In the genomic region with DNA sequence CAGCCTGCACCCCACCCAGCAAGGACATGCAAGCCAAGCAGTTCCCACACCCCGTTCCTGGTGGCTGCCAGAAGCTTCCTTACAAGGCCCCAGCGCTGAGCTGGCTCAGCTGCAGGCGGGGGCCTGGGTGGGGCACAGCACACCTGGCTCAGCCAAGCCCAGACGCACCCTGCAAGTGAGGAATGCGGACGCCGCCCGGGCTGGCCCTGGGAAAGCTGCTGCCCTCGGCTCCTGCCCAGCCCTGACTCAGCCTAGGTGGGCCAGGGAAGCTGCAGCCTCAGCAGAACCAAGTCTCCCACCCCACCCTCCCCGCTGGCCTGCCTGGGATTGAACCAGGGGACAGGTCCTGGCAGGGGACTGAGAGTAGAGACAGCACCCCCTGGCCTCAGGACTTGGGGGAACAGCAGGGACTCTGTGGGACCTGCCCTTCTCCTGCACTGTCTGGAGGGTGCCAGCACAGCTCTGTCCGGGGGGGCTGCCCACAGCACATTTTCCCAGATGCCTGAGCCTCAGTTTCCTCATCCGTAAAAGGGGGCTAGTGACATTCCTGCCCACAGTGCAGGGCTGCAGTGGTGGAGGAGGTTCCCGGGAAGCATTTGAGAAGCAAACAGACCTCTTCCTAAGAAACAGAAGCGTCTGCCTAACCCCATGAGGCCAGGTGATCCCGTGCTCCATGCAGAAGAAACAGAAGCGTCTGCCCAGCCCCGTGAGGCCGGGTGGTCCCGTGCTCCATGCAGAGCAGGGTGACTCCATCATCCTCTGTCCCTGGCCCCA, we compare ENCODE assay signal across 13 cellular contexts. TPM values are rescaled to one million over a fixed set of nuclear protein-coding genes. Genes with fewer than 3 reads are reported as not detected.
DNase-seq lines count a peak whose midpoint lies in the region; ATAC-seq and TF ChIP-seq lines count a peak whose summit lies in the region.
"Had no signal": no experiment of that assay in that cellular context is flagged by ENCODE, and none has a peak within 500 bp of the region (broad histone marks: within the 10 kb centered on the region; RNA-seq: fewer than 3 reads in every experiment).

No MANE protein-coding gene starts in this region.

- TF ChIP-seq CTCF in mammary epithelial cell (conservative IDR thresholded peaks at IDR 0.05 in 1 of 2, IDR thresholded peaks at IDR 0.05 in 1 of 2; ENCODE audit: extremely low read depth in 1 of 2, insufficient read depth in 1 of 2, low read depth in 1 of 2, low read length in 2 of 2), result peak in 1 of 2 donors; percentile 36
- no peak for TF ChIP-seq CTCF in type B pancreatic cell (conservative IDR thresholded peaks at IDR 0.05)

- peak overlapping the region; percentile 60 for H3K4me2 ChIP-seq in mammary epithelial cell (ENCODE audit: insufficient read depth, low read depth, low read length)

- no peak overlapping the region for H3K4me3 ChIP-seq in mammary epithelial cell (replicated peaks in 1 of 3; ENCODE audit: insufficient read depth in 1 of 3, low read depth in 2 of 3, low read length in 3 of 3)
- H3K4me3 ChIP-seq: SJSA1 had no signal

- DNase-seq in NCI-H1105 treated with DMSO at 0.1 percent for 48 hours (lab: John Stamatoyannopoulos, UW), result peak; percentile 37
- peak; percentile 100 for DNase-seq in mammary epithelial cell
- DNase-seq in mucosa of gallbladder (ENCODE audit: low spot score), result peak; percentile 90
- DNase-seq in type B pancreatic cell (ENCODE audit: extremely low spot score, unreplicated experiment), result peak; percentile 83
- DNase-seq in stimulated activated naive B cell treated with anti-CD40 and anti-IgM and Interleukin-4, amounts not matched to agents 10 μg/mL and 1 μg/mL and 100 μg/mL, for 72 hours, result no peak
- no peak for DNase-seq in activated T-cell treated with anti-CD3 and anti-CD28 coated beads, Interleukin-2, amount 50 U/mL, for 72 hours
- DNase-seq in GM19238 (ENCODE audit: insufficient read length, low spot score), result no peak
- DNase-seq: activated CD4-positive, CD25-positive, alpha-beta regulatory T cell; HFFc6; stimulated activated CD4-positive, alpha-beta T cell treated with anti-CD3 and anti-CD28 coated beads, Interleukin-1b, Interleukin-23, amount 100 ng/mL, for 48 hours had no signal

- H3K9me3 Mint-ChIP-seq in type B pancreatic cell, result no peaks in the 10 kb centered on the region
- H3K9me3 Mint-ChIP-seq in stimulated activated naive B cell treated with anti-CD40 and anti-IgM and Interleukin-4, amounts not matched to agents 10 μg/mL and 1 μg/mL and 100 μg/mL, for 72 hours, result no peaks in the 10 kb centered on the region
- no peaks in the 10 kb centered on the region for H3K9me3 Mint-ChIP-seq in activated T-cell treated with anti-CD3 and anti-CD28 coated beads, Interleukin-2, amount 50 U/mL, for 72 hours
- H3K9me3 Mint-ChIP-seq: HFFc6; stimulated activated effector memory CD8-positive, alpha-beta T cell treated with anti-CD3 and anti-CD28 coated beads, Interleukin-12 subunit alpha, Interleukin-12 subunit beta, amount 100 ng/mL, for 72 hours had no signal

- no peaks in the 10 kb centered on the region for H3K27me3 Mint-ChIP-seq in type B pancreatic cell
- H3K27me3 Mint-ChIP-seq in stimulated activated naive B cell treated with anti-CD40 and anti-IgM and Interleukin-4, amounts not matched to agents 10 μg/mL and 1 μg/mL and 100 μg/mL, for 72 hours, result peaks cover 10 to 12% of the 10 kb centered on the region in 2 donors
- H3K27me3 Mint-ChIP-seq in activated T-cell treated with anti-CD3 and anti-CD28 coated beads, Interleukin-2, amount 50 U/mL, for 72 hours (ENCODE audit: low read depth), result no peaks in the 10 kb centered on the region

- in situ Hi-C loops in mammary epithelial cell (cut with MboI; ENCODE audit: low sequenced_read_pairs in 2 of 2), result loop anchor here in 1 of 2 donors (25.0 kb wide), 1 partner anchor 1042 kb away; no protein-coding TSS in a partner anchor

- H3K27ac Mint-ChIP-seq in type B pancreatic cell, result peak overlapping the region; percentile 98
- no peak overlapping the region for H3K27ac Mint-ChIP-seq in stimulated activated naive B cell treated with anti-CD40 and anti-IgM and Interleukin-4, amounts not matched to agents 10 μg/mL and 1 μg/mL and 100 μg/mL, for 72 hours
- no peak overlapping the region for H3K27ac Mint-ChIP-seq in activated T-cell treated with anti-CD3 and anti-CD28 coated beads, Interleukin-2, amount 50 U/mL, for 72 hours
- H3K27ac Mint-ChIP-seq: stimulated activated effector memory CD8-positive, alpha-beta T cell treated with anti-CD3 and anti-CD28 coated beads, Interleukin-12 subunit alpha, Interleukin-12 subunit beta, amount 100 ng/mL, for 72 hours had no signal

- H3K36me3 Mint-ChIP-seq in type B pancreatic cell, result no peaks in the 10 kb centered on the region
- H3K36me3 Mint-ChIP-seq in stimulated activated naive B cell treated with anti-CD40 and anti-IgM and Interleukin-4, amounts not matched to agents 10 μg/mL and 1 μg/mL and 100 μg/mL, for 72 hours, result no peaks in the 10 kb centered on the region
- no peaks in the 10 kb centered on the region for H3K36me3 Mint-ChIP-seq in activated T-cell treated with anti-CD3 and anti-CD28 coated beads, Interleukin-2, amount 50 U/mL, for 72 hours (ENCODE audit: insufficient read depth in 2 of 2)
- H3K36me3 Mint-ChIP-seq: stimulated activated effector memory CD8-positive, alpha-beta T cell treated with anti-CD3 and anti-CD28 coated beads, Interleukin-12 subunit alpha, Interleukin-12 subunit beta, amount 100 ng/mL, for 72 hours had no signal

- no peak for ATAC-seq in stimulated activated naive B cell treated with anti-CD40 and anti-IgM and Interleukin-4, amounts not matched to agents 10 μg/mL and 1 μg/mL and 100 μg/mL, for 72 hours (replicated peaks)
- ATAC-seq in activated T-cell treated with anti-CD3 and anti-CD28 coated beads, Interleukin-2, amount 50 U/mL, for 72 hours (replicated peaks in 1 of 2), result no peak
- ATAC-seq: stimulated activated effector memory CD8-positive, alpha-beta T cell treated with anti-CD3 and anti-CD28 coated beads, Interleukin-12 subunit alpha, Interleukin-12 subunit beta, amount 100 ng/mL, for 72 hours had no signal

- peak overlapping the region; percentile 96 for H3K9ac ChIP-seq in mammary epithelial cell (ENCODE audit: insufficient read depth, low read length)

- no peaks in the 10 kb centered on the region for H3K27me3 ChIP-seq in mammary epithelial cell (ENCODE audit: insufficient read depth, low read length)
- H3K27me3 ChIP-seq: SJSA1 had no signal

- peaks cover 96% of the 10 kb centered on the region for H3K4me1 ChIP-seq in mammary epithelial cell (ENCODE audit: insufficient read depth, low read length)
- H3K4me1 ChIP-seq: SJSA1 had no signal

- no peaks in the 10 kb centered on the region for H3K9me3 ChIP-seq in mammary epithelial cell (replicated peaks; ENCODE audit: insufficient read depth, low read length)
- H3K9me3 ChIP-seq: SJSA1 had no signal

- H3K79me2 ChIP-seq in mammary epithelial cell (ENCODE audit: insufficient read depth, low read length), result peaks cover 3% of the 10 kb centered on the region

- no peaks in the 10 kb centered on the region for H4K20me1 ChIP-seq in mammary epithelial cell (ENCODE audit: insufficient read depth, low read length)

- H3K4me3 Mint-ChIP-seq in type B pancreatic cell, result peak overlapping the region; percentile 21
- H3K4me3 Mint-ChIP-seq in stimulated activated naive B cell treated with anti-CD40 and anti-IgM and Interleukin-4, amounts not matched to agents 10 μg/mL and 1 μg/mL and 100 μg/mL, for 72 hours, result no peak overlapping the region
- H3K4me3 Mint-ChIP-seq in activated T-cell treated with anti-CD3 and anti-CD28 coated beads, Interleukin-2, amount 50 U/mL, for 72 hours, result no peak overlapping the region
- H3K4me3 Mint-ChIP-seq: HFFc6; stimulated activated effector memory CD8-positive, alpha-beta T cell treated with anti-CD3 and anti-CD28 coated beads, Interleukin-12 subunit alpha, Interleukin-12 subunit beta, amount 100 ng/mL, for 72 hours had no signal

- TSS peak; percentile 27 for BruUV-seq in mammary epithelial cell (replicated peaks; lab: Mats Ljungman, UMichigan)

- H3K27ac ChIP-seq in mammary epithelial cell (ENCODE audit: insufficient read depth, low read depth, low read length), result peak overlapping the region; percentile 100
- H3K27ac ChIP-seq: SJSA1 had no signal

- no peak overlapping the region for H2AFZ ChIP-seq in mammary epithelial cell (ENCODE audit: low read depth, low read length)

- no peaks in the 10 kb centered on the region for H3K36me3 ChIP-seq in mammary epithelial cell (ENCODE audit: insufficient read depth, low read length)
- H3K36me3 ChIP-seq: SJSA1 had no signal

- CTCF ChIA-PET in mammary epithelial cell (lab: Charles Lee; ENCODE audit: low non-redundant PET), result interaction anchor here (0.6 to 1.8 kb wide), 4 partner anchors 9 to 835 kb away, joined by 3 to 12 read pairs (median 4); no protein-coding TSS in a partner anchor

- intact Hi-C loops in mammary epithelial cell (cut with micrococcal nuclease), result loop anchor here (1.0 to 10.0 kb wide), 2 partner anchors 30 to 590 kb away; a partner anchor contains a TSS

- peaks cover 9% of the 10 kb centered on the region for H3K4me1 Mint-ChIP-seq in type B pancreatic cell (ENCODE audit: unreplicated experiment)
- H3K4me1 Mint-ChIP-seq in stimulated activated naive B cell treated with anti-CD40 and anti-IgM and Interleukin-4, amounts not matched to agents 10 μg/mL and 1 μg/mL and 100 μg/mL, for 72 hours, result peaks cover 6% of the 10 kb centered on the region in 2 donors
- H3K4me1 Mint-ChIP-seq in activated T-cell treated with anti-CD3 and anti-CD28 coated beads, Interleukin-2, amount 50 U/mL, for 72 hours (ENCODE audit: low read depth), result no peaks in the 10 kb centered on the region
- H3K4me1 Mint-ChIP-seq: stimulated activated effector memory CD8-positive, alpha-beta T cell treated with anti-CD3 and anti-CD28 coated beads, Interleukin-12 subunit alpha, Interleukin-12 subunit beta, amount 100 ng/mL, for 72 hours had no signal

- dilution Hi-C loops in mammary epithelial cell (cut with HindIII; ENCODE audit: low sequenced_read_pairs), result loop anchor here (5.0 kb wide), 4 partner anchors 37 to 252 kb away; a partner anchor contains a TSS

- WGBS in mammary epithelial cell (ENCODE audit: low coverage, missing lambda C conversion rate), result 3% methylated on average over 11 of the region's 19 CpGs

RNA-seq across cellular contexts. Expression of a gene that starts 29.9 kb away (rescaled TPM):
- total RNA-seq in mammary epithelial cell, result over 10,000 TPM; 10,365 to 24,723 TPM
- 8,957 TPM for polyA plus RNA-seq in mammary epithelial cell
- polyA minus RNA-seq in mammary epithelial cell, result 6,693 TPM
- not detected for total RNA-seq in mucosa of gallbladder
- total RNA-seq in type B pancreatic cell (ENCODE audit: low replicate concordance), result 512 and 3,327 TPM in 2 replicates
- total RNA-seq in activated T-cell treated with anti-CD3 and anti-CD28 coated beads, Interleukin-2, amount 50 U/mL, for 72 hours, result under 1 TPM in 1 of 2 donors, not detected in 1; 0.63 TPM

RNA-seq across cellular contexts. Expression of a gene that starts 34.4 kb away (rescaled TPM):
- 100 to 1,000 TPM in 1 of 2 donors, 10 to 100 TPM in 1; 78.9 to 981 TPM for total RNA-seq in mammary epithelial cell
- polyA plus RNA-seq in mammary epithelial cell, result 108 TPM
- polyA minus RNA-seq in mammary epithelial cell, result 399 TPM
- 723 TPM for total RNA-seq in mucosa of gallbladder
- 677 and 972 TPM in 2 replicates for total RNA-seq in type B pancreatic cell (ENCODE audit: low replicate concordance)
- total RNA-seq in activated T-cell treated with anti-CD3 and anti-CD28 coated beads, Interleukin-2, amount 50 U/mL, for 72 hours, result 1,000 to 10,000 TPM; 2,404 to 2,458 TPM

RNA-seq across cellular contexts. Expression of a gene that starts 41.8 kb away (rescaled TPM):
- total RNA-seq in mammary epithelial cell (1,000 to 10,000 TPM in 1 of 2 donors, 100 to 1,000 TPM in 1; 585 to 1,021 TPM), mucosa of gallbladder (not detected), type B pancreatic cell (ENCODE audit: low replicate concordance) (1.5 and 9.2 TPM in 2 replicates)
- polyA plus RNA-seq in mammary epithelial cell, result 659 TPM
- 694 TPM for polyA minus RNA-seq in mammary epithelial cell
- not detected for total RNA-seq in activated T-cell treated with anti-CD3 and anti-CD28 coated beads, Interleukin-2, amount 50 U/mL, for 72 hours
- total RNA-seq: endothelial cell of umbilical vein had no signal
- polyA plus RNA-seq: endothelial cell of umbilical vein had no signal

RNA-seq across cellular contexts. Expression of a gene that starts 57.8 kb away (rescaled TPM):
- 1 to 10 TPM in 1 of 2 donors, under 1 TPM in 1; 0.67 to 2.0 TPM for total RNA-seq in mammary epithelial cell
- 0.94 TPM for polyA plus RNA-seq in mammary epithelial cell
- polyA minus RNA-seq in mammary epithelial cell, result 7.5 TPM
- total RNA-seq in mucosa of gallbladder, result not detected
- total RNA-seq in type B pancreatic cell (ENCODE audit: low replicate concordance), result 119 and 193 TPM in 2 replicates
- not detected for total RNA-seq in activated T-cell treated with anti-CD3 and anti-CD28 coated beads, Interleukin-2, amount 50 U/mL, for 72 hours
- total RNA-seq: endothelial cell of umbilical vein, HFFc6, SJSA1 had no signal
- polyA plus RNA-seq: endothelial cell of umbilical vein had no signal

Comparison
In these comparisons a context has a peak if more than half of its experiments do, and no peak if none do; other contexts are left out.
1. DNase-seq: peak in NCI-H1105 treated with DMSO at 0.1 percent for 48 hours (single experiment), mammary epithelial cell (single experiment), mucosa of gallbladder (single experiment) and type B pancreatic cell (single experiment); none in stimulated activated naive B cell treated with anti-CD40 and anti-IgM and Interleukin-4, amounts not matched to agents 10 μg/mL and 1 μg/mL and 100 μg/mL, for 72 hours (single experiment), activated T-cell treated with anti-CD3 and anti-CD28 coated beads, Interleukin-2, amount 50 U/mL, for 72 hours (0 of 2) and GM19238 (single experiment).
2. RNA of a gene that starts 29.9 kb away (total RNA-seq): 10,365 to 24,723 TPM in mammary epithelial cell and 512 to 3,327 TPM in type B pancreatic cell; 0.63 TPM in activated T-cell treated with anti-CD3 and anti-CD28 coated beads, Interleukin-2, amount 50 U/mL, for 72 hours and not detected in mucosa of gallbladder (single experiment); every median in the first group is over 100 times any median in the second.
3. RNA of a gene that starts 41.8 kb away (total RNA-seq): 585 to 1,021 TPM in mammary epithelial cell; 1.5 to 9.2 TPM in type B pancreatic cell, not detected in mucosa of gallbladder (single experiment) and not detected in activated T-cell treated with anti-CD3 and anti-CD28 coated beads, Interleukin-2, amount 50 U/mL, for 72 hours; every median in the first group is over 10 times any median in the second.